In genomic region chr16:10941935-10942351, GRCh38 we compare ENCODE assay signal across 8 cellular contexts. TPM values are rescaled to one million over a fixed set of nuclear protein-coding genes. Genes with fewer than 3 reads are reported as not detected.
DNase-seq lines count a peak whose midpoint lies in the region; ATAC-seq and TF ChIP-seq lines count a peak whose summit lies in the region.
"Not testable (repeated sequence)": the region's sequence is repeated elsewhere in the genome, so short reads cannot be mapped to it uniquely, and the experiment has no call there.

No MANE protein-coding gene starts in this region.

- H3K36me3 Mint-ChIP-seq in CD8-positive, alpha-beta T cell; GM23338 (ENCODE audit: low read depth): not testable (repeated sequence)
- H3K36me3 Mint-ChIP-seq in activated B cell treated with CpG ODN at 0.5 μM for 24 hours (ENCODE audit: low read depth) (peaks cover 12% of the 10 kb centered on the region), nephron (ENCODE audit: low read depth) (peaks cover 13% of the 10 kb centered on the region)

- peak overlapping the region; percentile 47 for H3K27ac ChIP-seq in CD8-positive, alpha-beta T cell (ENCODE audit: low read depth, low read length)
- not testable (repeated sequence) for H3K27ac ChIP-seq in GM23338 (ENCODE audit: low read depth)
- H3K27ac ChIP-seq in substantia nigra (ENCODE audit: low read depth, low read length, poor library complexity, severe bottlenecking), result peak overlapping the region; percentile 53

- not testable (repeated sequence) for H3K9me2 ChIP-seq in GM23338 (ENCODE audit: insufficient read depth)

- peaks cover 79% of the 10 kb centered on the region for H3K4me1 Mint-ChIP-seq in CD8-positive, alpha-beta T cell (ENCODE audit: low read depth)
- H3K4me1 Mint-ChIP-seq in GM23338 (peaks cover 46% of the 10 kb centered on the region), activated B cell treated with CpG ODN at 0.5 μM for 24 hours (peaks cover 86% of the 10 kb centered on the region), nephron (peaks cover 64% of the 10 kb centered on the region)

- not testable (repeated sequence) for H3F3A ChIP-seq in GM23338 (replicated peaks; ENCODE audit: low read depth)

- intact Hi-C loops in CD8-positive, alpha-beta T cell (cut with DNase I, micrococcal nuclease), result loop anchor here (1.0 to 10.0 kb wide), 9 partner anchors 198 to 1860 kb away; partner anchors contain the start of genes SNX29 (in 2 of the 2), CPPED1 (in 1 of the 2), RSL1D1 (in 1 of the 2) and SOCS1 (in 1 of the 2)
- intact Hi-C loops in activated B cell treated with CpG ODN at 0.5 μM for 24 hours (cut with micrococcal nuclease), result loop anchor here (1.0 to 10.0 kb wide), 3 partner anchors 12 to 1863 kb away; partner anchors contain the start of gene CPPED1
- intact Hi-C loops in left ventricle myocardium superior (cut with micrococcal nuclease), result not testable (repeated sequence)

- peaks cover 74% of the 10 kb centered on the region for H3K4me1 ChIP-seq in CD8-positive, alpha-beta T cell (ENCODE audit: insufficient read depth, low read length)
- H3K4me1 ChIP-seq in GM23338 (ENCODE audit: insufficient read depth), result peaks cover 35% of the 10 kb centered on the region

- peak overlapping the region; percentile 60 for H3K27ac Mint-ChIP-seq in CD8-positive, alpha-beta T cell
- H3K27ac Mint-ChIP-seq in GM23338, activated B cell treated with CpG ODN at 0.5 μM for 24 hours, nephron: not testable (repeated sequence)

- H3K4me3 Mint-ChIP-seq in CD8-positive, alpha-beta T cell, result peak overlapping the region; percentile 93
- H3K4me3 Mint-ChIP-seq in GM23338 (peak overlapping the region; percentile 92), activated B cell treated with CpG ODN at 0.5 μM for 24 hours (peak overlapping the region; percentile 90), nephron (peak overlapping the region; percentile 95 to 98 (median 97))

- not testable (repeated sequence) for DNase-seq in CD8-positive, alpha-beta T cell; GM23338 (ENCODE audit: low spot score); Jurkat, Clone E6-1 (ENCODE audit: low read depth, low spot score); activated B cell treated with CpG ODN at 0.5 μM for 24 hours; cardiac fibroblast (ENCODE audit: low read depth in 2 of 2); substantia nigra (lab: John Stamatoyannopoulos, UW)
- DNase-seq in left ventricle myocardium superior, result peak; percentile 40

- H3K27me3 Mint-ChIP-seq in CD8-positive, alpha-beta T cell (ENCODE audit: low read depth); GM23338 (ENCODE audit: insufficient read depth, low read depth, poor library complexity); activated B cell treated with CpG ODN at 0.5 μM for 24 hours; nephron (ENCODE audit: low read depth): not testable (repeated sequence)

- CTCF ChIA-PET in CD8-positive, alpha-beta T cell (lab: Charles Lee), result interaction anchor here (1.0 kb wide), 1 partner anchor 23 kb away, joined by 3 read pairs; no protein-coding TSS in a partner anchor
- CTCF ChIA-PET in activated B cell treated with CpG ODN at 0.5 μM for 24 hours (lab: Charles Lee), result interaction anchor here (0.7 to 1.3 kb wide), 3 partner anchors 7 to 23 kb away, joined by 3 to 6 read pairs (median 4); no protein-coding TSS in a partner anchor

- POLR2A ChIA-PET in CD8-positive, alpha-beta T cell (lab: Charles Lee), result interaction anchor here (1.0 to 1.3 kb wide), 3 partner anchors 198 to 749 kb away, joined by 3 read pairs; partner anchors contain the start of genes NUBP1 and SOCS1
- POLR2A ChIA-PET in activated B cell treated with CpG ODN at 0.5 μM for 24 hours (lab: Charles Lee), result interaction anchor here (0.6 to 2.5 kb wide), 20 partner anchors 7 to 728 kb away, joined by 3 to 15 read pairs (median 4); partner anchors contain the start of genes CIITA, NUBP1 and SOCS1

- not testable (repeated sequence) for TF ChIP-seq CTCF in CD8-positive, alpha-beta T cell (IDR thresholded peaks at IDR 0.05); GM23338 (conservative IDR thresholded peaks at IDR 0.05; ENCODE audit: low read depth in 2 of 2); activated B cell treated with CpG ODN at 0.5 μM for 24 hours (IDR thresholded peaks at IDR 0.05); cardiac fibroblast (IDR thresholded peaks at IDR 0.05; ENCODE audit: low read depth, low read length); nephron (IDR thresholded peaks at IDR 0.05; ENCODE audit: unreplicated experiment in 3 of 3)

- H3K9me3 ChIP-seq in CD8-positive, alpha-beta T cell (ENCODE audit: low read length), result not testable (repeated sequence)

- not testable (repeated sequence) for H2AFZ ChIP-seq in GM23338

- not testable (repeated sequence) for H3K9me3 Mint-ChIP-seq in CD8-positive, alpha-beta T cell; GM23338; activated B cell treated with CpG ODN at 0.5 μM for 24 hours; nephron

- ATAC-seq in CD8-positive, alpha-beta T cell; activated B cell treated with CpG ODN at 0.5 μM for 24 hours (ENCODE audit: low read depth): not testable (repeated sequence)
- ATAC-seq in GM23338, result peak; percentile 16
- peak; percentile 1 for ATAC-seq in left ventricle myocardium superior

- peak overlapping the region; percentile 57 for H3K4me3 ChIP-seq in CD8-positive, alpha-beta T cell (ENCODE audit: low read depth, low read length)
- H3K4me3 ChIP-seq in GM23338 (peak overlapping the region; percentile 65), cardiac fibroblast (replicated peaks in 1 of 2; ENCODE audit: low read depth in 2 of 2, low read length in 2 of 2) (peak overlapping the region; percentile 69 to 74)
- peak overlapping the region; percentile 69 for H3K4me3 ChIP-seq in Jurkat, Clone E6-1 (ENCODE audit: low read length)

- H4K20me1 ChIP-seq in GM23338 (replicated peaks; ENCODE audit: insufficient read depth), result peaks cover 36% of the 10 kb centered on the region

- H3K27me3 ChIP-seq in CD8-positive, alpha-beta T cell (ENCODE audit: insufficient read depth, low read length); GM23338 (ENCODE audit: insufficient read depth): not testable (repeated sequence)

- H3K79me2 ChIP-seq in GM23338 (replicated peaks; ENCODE audit: insufficient read depth), result peaks cover 46% of the 10 kb centered on the region

- H3K4me2 ChIP-seq in GM23338, result peak overlapping the region; percentile 96

- H3K36me3 ChIP-seq in CD8-positive, alpha-beta T cell (ENCODE audit: insufficient read depth, low read length); GM23338 (ENCODE audit: insufficient read depth): not testable (repeated sequence)

RNA-seq across cellular contexts. Expression of gene DEXI, which starts 0.3 kb away (rescaled TPM):
- total RNA-seq in CD8-positive, alpha-beta T cell, result 1 to 10 TPM; 4.7 to 5.6 TPM
- total RNA-seq in GM23338 (2014; rRNA removed; shearing (Covaris generic)), result 56.5 and 58.2 TPM in 2 replicates
- 25.7 and 26.5 TPM in 2 replicates for polyA plus RNA-seq in GM23338 (2016; fragmentation: Nextera tagmentation; extraction: Ambion mirVana)
- polyA plus RNA-seq in Jurkat, Clone E6-1 (2012; ENCODE audit: insufficient read depth, insufficient read length), result 53.9 TPM
- total RNA-seq in activated B cell treated with CpG ODN at 0.5 μM for 24 hours, result 18.0 and 19.8 TPM in 2 replicates
- 124 TPM for total RNA-seq in left ventricle myocardium superior

RNA-seq across cellular contexts. Expression of gene CLEC16A, which starts 2.4 kb away (rescaled TPM):
- 10 to 100 TPM; 20.5 to 21.9 TPM for total RNA-seq in CD8-positive, alpha-beta T cell
- total RNA-seq in GM23338 (2014; rRNA removed; shearing (Covaris generic)), result 17.3 and 24.1 TPM in 2 replicates
- 8.4 and 9.9 TPM in 2 replicates for polyA plus RNA-seq in GM23338 (2016; fragmentation: Nextera tagmentation; extraction: Ambion mirVana)
- 10.0 TPM for polyA plus RNA-seq in Jurkat, Clone E6-1 (2012; ENCODE audit: insufficient read depth, insufficient read length)
- total RNA-seq in activated B cell treated with CpG ODN at 0.5 μM for 24 hours (53.4 and 57.6 TPM in 2 replicates), left ventricle myocardium superior (20.6 TPM)
